In genomic region chr4:56910172-56910967, GRCh38 we compare ENCODE assay signal across 1 cellular context.
TF ChIP-seq lines count a peak whose summit lies in the region.

No MANE protein-coding gene starts in this region.

TF ChIP-seq in H1, 55 proteins besides CTCF, POLR2A, EP300 and RAD21:
- TF ChIP-seq E2F6 (IDR thresholded peaks at IDR 0.05) (no peak), SIX5 (IDR thresholded peaks at IDR 0.05; ENCODE audit: low read depth, low read length) (no peak), SIRT6 (IDR thresholded peaks at IDR 0.05; ENCODE audit: low read length) (no peak), ATF2 (IDR thresholded peaks at IDR 0.05; ENCODE audit: low read length) (no peak), SP4 (IDR thresholded peaks at IDR 0.05; ENCODE audit: low read length) (no peak), NANOG (IDR thresholded peaks at IDR 0.05; ENCODE audit: insufficient read depth, low read depth, low read length, poor library complexity, severe bottlenecking) (no peak), POU5F1 (IDR thresholded peaks at IDR 0.05; ENCODE audit: low read depth, low read length) (no peak), KDM1A (IDR thresholded peaks at IDR 0.05; ENCODE audit: borderline replicate concordance, low read length) (no peak), KDM4A (IDR thresholded peaks at IDR 0.05; ENCODE audit: low read depth, low read length, severe bottlenecking) (no peak), JUN (IDR thresholded peaks at IDR 0.05; ENCODE audit: low read depth, low read length) (no peak), RBBP5 (IDR thresholded peaks at IDR 0.05; ENCODE audit: borderline replicate concordance, low read depth, low read length) (no peak), CBX5 (IDR thresholded peaks at IDR 0.05; ENCODE audit: low read depth, low read length) (no peak), CBX8 (IDR thresholded peaks at IDR 0.05; ENCODE audit: borderline replicate concordance, low read depth, low read length) (no peak), BRCA1 (IDR thresholded peaks at IDR 0.05; ENCODE audit: low read depth, low read length) (no peak), HDAC6 (IDR thresholded peaks at IDR 0.05; ENCODE audit: low read depth, low read length) (no peak)
